ENCODE assay signal across 24 cellular contexts in genomic region chr1:208387908-208388756, GRCh38.
DNase-seq lines count a peak whose midpoint lies in the region; TF ChIP-seq lines count a peak whose summit lies in the region.
"Had no signal": no experiment of that assay in that cellular context is flagged by ENCODE, and none has a peak within 500 bp of the region (broad histone marks: within the 10 kb centered on the region; RNA-seq: fewer than 3 reads in every experiment).

No MANE protein-coding gene starts in this region.

- no peak overlapping the region for H3K4me3 ChIP-seq in BE2C (ENCODE audit: low read depth, low read length)
- H3K4me3 ChIP-seq: coronary artery, spleen, testis, uterus had no signal

- H3K27me3 ChIP-seq in BE2C = no peaks in the 10 kb centered on the region
- H3K27me3 ChIP-seq: spleen, testis, uterus had no signal

- peaks cover 20% of the 10 kb centered on the region for H3K4me1 Mint-ChIP-seq in brain

- peaks cover 9% of the 10 kb centered on the region for H3K4me1 ChIP-seq in BE2C
- H3K4me1 ChIP-seq: spleen, testis, uterus had no signal

- H3K9me3 Mint-ChIP-seq in brain = peaks cover 2 to 12% (median 4%) of the 10 kb centered on the region in 5 experiments

- TF ChIP-seq CTCF in BE2C (IDR thresholded peaks at IDR 0.05; ENCODE audit: low read depth, low read length) (no peak), brain (conservative IDR thresholded peaks at IDR 0.05) (no peak)

- DNase-seq in BE2C = peak; percentile 44
- DNase-seq in NCI-H1105 (lab: John Stamatoyannopoulos, UW) = peak; percentile 91
- peak; percentile 70 for DNase-seq in NCI-H2227 treated with DMSO at 0.1 percent for 48 hours (lab: John Stamatoyannopoulos, UW)
- no peak for DNase-seq in GDM1 (lab: John Stamatoyannopoulos, UW)
- DNase-seq in UCSD-AML1 (lab: John Stamatoyannopoulos, UW; ENCODE audit: unreplicated experiment) = no peak
- no peak for DNase-seq in CD1c-positive myeloid dendritic cell (ENCODE audit: extremely low spot score)
- no peak for DNase-seq in AG08396 (ENCODE audit: low spot score)
- DNase-seq: ACHN; activated CD4-positive, alpha-beta T cell treated with anti-CD3 and anti-CD28 coated beads for 1 hour; activated naive CD4-positive, alpha-beta T cell treated with Interleukin-2 at 50 U/mL for 16 hours; activated T-cell treated with anti-CD3 and anti-CD28 coated beads, Interleukin-2, amount 50 U/mL, for 4 hours; amygdala; DMS53; Kasumi-1; kidney; NCI-H446 treated with DMSO at 0.1 percent for 48 hours; nucleus accumbens; spleen; stimulated activated CD4-positive, alpha-beta T cell treated with anti-CD3 and anti-CD28 coated beads, Interleukin-4, amount 100 ng/mL, for 1 hour; stimulated activated naive CD4-positive, alpha-beta T cell; testis; uterus had no signal

- H3K27ac Mint-ChIP-seq in brain = peak overlapping the region in 3 of 5 experiments; percentile 0 to 21 (median 4)

- no peak overlapping the region for H3K4me3 Mint-ChIP-seq in brain
- H3K4me3 Mint-ChIP-seq: activated T-cell treated with anti-CD3 and anti-CD28 coated beads, Interleukin-2, amount 50 U/mL, for 4 hours had no signal

- no peaks in the 10 kb centered on the region for H3K27me3 Mint-ChIP-seq in brain

- no peaks in the 10 kb centered on the region for H3K36me3 ChIP-seq in BE2C
- H3K36me3 ChIP-seq: spleen, uterus had no signal

- no peaks in the 10 kb centered on the region for H3K9me3 ChIP-seq in BE2C
- H3K9me3 ChIP-seq: spleen, testis, uterus had no signal

- H3K36me3 Mint-ChIP-seq in brain = no peaks in the 10 kb centered on the region

Comparison
In these comparisons a context has a peak if more than half of its experiments do, and no peak if none do; other contexts are left out.
1. DNase-seq: peak in BE2C (single experiment), NCI-H1105 (single experiment) and NCI-H2227 treated with DMSO at 0.1 percent for 48 hours (single experiment); none in GDM1 (single experiment), UCSD-AML1 (single experiment), CD1c-positive myeloid dendritic cell (single experiment) and AG08396 (single experiment).